In genomic region chr2:96703021-96703751, GRCh38 we compare ENCODE assay signal across 31 cellular contexts.
"Had no signal": no experiment of that assay in that cellular context is flagged by ENCODE, and none has a peak within 500 bp of the region (broad histone marks: within the 10 kb centered on the region; RNA-seq: fewer than 3 reads in every experiment).

No MANE protein-coding gene starts in this region.

- H3K4me3 ChIP-seq: Peyer's patch had no signal

- DNase-seq: activated B cell treated with CpG ODN at 0.5 μM for 24 hours; activated CD4-positive, alpha-beta T cell treated with anti-CD3 and anti-CD28 coated beads for 1 hour; activated CD4-positive, alpha-beta T cell treated with anti-CD3 and anti-CD28 coated beads for 48 hours; activated CD8-positive, alpha-beta T cell treated with anti-CD3 and anti-CD28 coated beads, Interleukin-2, amount 10 ng/mL, durations not matched to agents 7 days and 5 days; activated gamma-delta T cell; activated naive CD4-positive, alpha-beta T cell treated with Interleukin-2 at 50 U/mL for 16 hours; activated T-cell treated with anti-CD3 and anti-CD28 coated beads, Interleukin-2, amount 50 U/mL, for 48 hours; amniotic stem cell; aorta; brain microvascular endothelial cell; central memory CD4-positive, alpha-beta T cell; MM.1S; MV-4-11; NCI-H1092; NCI-H1436 treated with DMSO at 0.1 percent for 48 hours; NCI-H1694 treated with DMSO at 0.1 percent for 48 hours; NCI-H2029; NCI-H345; NCI-H524 treated with DMSO at 0.1 percent for 48 hours; PC-3; Peyer's patch; SIG-M5; SW 1271; T-helper 1 cell; T-helper 2 cell; T-helper 9 cell had no signal

- H3K27me3 ChIP-seq: brain microvascular endothelial cell, Peyer's patch had no signal

- H3K9me3 Mint-ChIP-seq: activated B cell treated with CpG ODN at 0.5 μM for 24 hours; activated naive CD4-positive, alpha-beta T cell treated with anti-CD3 and anti-CD28 coated beads, Interleukin-2, amount 50 U/mL, for 72 hours had no signal

- H3K9ac ChIP-seq: KMS-11 had no signal

- H3K4me1 ChIP-seq: Peyer's patch had no signal

- H3K27ac Mint-ChIP-seq: activated B cell treated with CpG ODN at 0.5 μM for 24 hours; activated CD8-positive, alpha-beta T cell treated with anti-CD3 and anti-CD28 coated beads, Interleukin-2, amount 10 ng/mL, durations not matched to agents 7 days and 5 days had no signal

- H3K27ac ChIP-seq: brain microvascular endothelial cell, KMS-11, Peyer's patch, RWPE1, VCaP had no signal

- H3K27me3 Mint-ChIP-seq: activated B cell treated with CpG ODN at 0.5 μM for 24 hours had no signal

- H3K4me3 Mint-ChIP-seq: activated B cell treated with CpG ODN at 0.5 μM for 24 hours; activated CD8-positive, alpha-beta T cell treated with anti-CD3 and anti-CD28 coated beads, Interleukin-2, amount 10 ng/mL, durations not matched to agents 7 days and 5 days had no signal

- H3K4me2 ChIP-seq: KMS-11 had no signal

- ATAC-seq: activated CD8-positive, alpha-beta T cell treated with anti-CD3 and anti-CD28 coated beads, Interleukin-2, amount 10 ng/mL, durations not matched to agents 7 days and 5 days; activated naive CD4-positive, alpha-beta T cell treated with anti-CD3 and anti-CD28 coated beads, Interleukin-2, amount 50 U/mL, for 72 hours; PC-3; Right ventricle myocardium inferior had no signal

- H3K9me3 ChIP-seq: Peyer's patch had no signal
